Comparison of ENCODE assay signal across 2 cellular contexts in the genomic region with DNA sequence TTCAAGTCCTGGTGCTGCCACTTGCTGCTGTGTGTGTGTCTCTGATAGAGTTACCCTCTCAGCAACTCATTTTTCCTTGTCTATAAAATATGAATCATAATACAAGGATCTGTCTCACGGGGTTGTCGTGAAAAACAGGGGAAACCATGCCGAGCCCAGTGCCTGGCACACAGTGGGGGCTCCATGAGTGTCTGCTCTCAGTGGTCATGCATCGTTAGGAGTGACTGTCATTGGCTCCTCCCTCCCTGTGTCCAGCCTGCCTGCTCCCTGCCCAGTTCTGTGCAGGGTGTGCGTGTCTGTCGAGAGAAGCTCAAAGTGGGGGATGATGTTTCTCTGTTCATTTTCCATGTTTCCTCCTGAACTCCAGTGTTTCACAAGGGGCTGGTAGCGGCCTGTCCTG.
TF ChIP-seq lines count a peak whose summit lies in the region.

No MANE protein-coding gene starts in this region.

TF ChIP-seq in IMR-90, 13 proteins besides CTCF, POLR2A, EP300 and RAD21:
- TF ChIP-seq USF2 (IDR thresholded peaks at IDR 0.05; ENCODE audit: low read depth, low read length) (no peak), SMC3 (IDR thresholded peaks at IDR 0.05; ENCODE audit: low read depth, low read length) (no peak), FOS (IDR thresholded peaks at IDR 0.05; ENCODE audit: low read depth, low read length) (no peak)

TF ChIP-seq in H1, 55 proteins besides CTCF, POLR2A, EP300 and RAD21:
- TF ChIP-seq USF2 (IDR thresholded peaks at IDR 0.05; ENCODE audit: low read length) = no peak
- TF ChIP-seq JUN (IDR thresholded peaks at IDR 0.05; ENCODE audit: low read depth, low read length) = no peak
- TF ChIP-seq SP1 (IDR thresholded peaks at IDR 0.05; ENCODE audit: low read depth, low read length) = no peak
- TF ChIP-seq MAFK (IDR thresholded peaks at IDR 0.05; ENCODE audit: low read depth, low read length) = no peak
- TF ChIP-seq CREB1 (IDR thresholded peaks at IDR 0.05) = no peak
- no peak for TF ChIP-seq HDAC6 (IDR thresholded peaks at IDR 0.05; ENCODE audit: low read depth, low read length)
- no peak for TF ChIP-seq NANOG (IDR thresholded peaks at IDR 0.05; ENCODE audit: insufficient read depth, low read depth, low read length, poor library complexity, severe bottlenecking)
- TF ChIP-seq SAP30 (IDR thresholded peaks at IDR 0.05; ENCODE audit: insufficient read depth, insufficient replicate concordance, low read length) = no peak
- no peak for TF ChIP-seq ASH2L (IDR thresholded peaks at IDR 0.05; ENCODE audit: low read length)
- no peak for TF ChIP-seq RBBP5 (IDR thresholded peaks at IDR 0.05; ENCODE audit: borderline replicate concordance, low read depth, low read length)
- no peak for TF ChIP-seq BCL11A (IDR thresholded peaks at IDR 0.05; ENCODE audit: low read depth in 2 of 2, low read length in 2 of 2)
- no peak for TF ChIP-seq GTF2F1 (IDR thresholded peaks at IDR 0.05; ENCODE audit: borderline replicate concordance, low read depth, low read length)
- TF ChIP-seq RFX5 (IDR thresholded peaks at IDR 0.05; ENCODE audit: borderline replicate concordance, low read depth, low read length) = no peak
